Comparison of ENCODE assay signal across 8 cellular contexts in the genomic region with DNA sequence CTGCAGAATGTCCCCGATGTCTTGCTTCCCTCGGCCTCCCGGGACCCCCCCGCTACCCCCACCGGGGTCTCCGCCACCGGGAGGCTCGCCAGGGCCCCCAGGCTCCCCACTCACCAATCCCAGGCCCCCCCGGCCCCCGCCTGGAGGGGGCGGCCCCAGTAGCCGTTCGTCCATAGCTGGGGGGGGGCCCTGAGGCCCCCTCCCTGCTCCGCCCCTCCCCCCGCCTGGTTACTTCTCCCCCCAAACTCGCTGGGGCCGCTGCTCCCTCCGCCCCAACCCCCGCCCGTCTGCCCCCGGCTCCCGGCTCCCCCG. TPM values are rescaled to one million over a fixed set of nuclear protein-coding genes. Genes with fewer than 3 reads are reported as not detected.
A peak's percentile ranks its signal among the peaks of the same experiment; 100 is the strongest.
DNase-seq lines count a peak whose midpoint lies in the region; ATAC-seq, FAIRE-seq and TF ChIP-seq lines count a peak whose summit lies in the region.

No MANE protein-coding gene starts in this region.

- TF ChIP-seq CTCF in astrocyte (IDR thresholded peaks at IDR 0.05; ENCODE audit: insufficient read depth, low read depth, low read length) (no peak), kidney epithelial cell (IDR thresholded peaks at IDR 0.05; ENCODE audit: insufficient read depth, low read length, poor library complexity, severe bottlenecking) (no peak), GM13977 (IDR thresholded peaks at IDR 0.05; ENCODE audit: extremely low read depth, insufficient read depth, missing control alignments) (no peak)

- H3K27me3 ChIP-seq in astrocyte (ENCODE audit: insufficient read depth, low read length) (no peaks in the 10 kb centered on the region), kidney epithelial cell (ENCODE audit: control insufficient read depth, insufficient read depth, low read length) (no peaks in the 10 kb centered on the region), stomach smooth muscle (ENCODE audit: control insufficient read depth in 1 of 2, insufficient read depth in 2 of 2, low read length in 2 of 2) (no peaks in the 10 kb centered on the region)

- H3K9ac ChIP-seq in astrocyte (ENCODE audit: low read length): peak overlapping the region; percentile 93
- H3K9ac ChIP-seq in stomach smooth muscle (ENCODE audit: low read length in 2 of 2): peak overlapping the region; percentile 84 to 92

- no peaks in the 10 kb centered on the region for H3K27me3 Mint-ChIP-seq in astrocyte (ENCODE audit: low read depth, unreplicated experiment)

- H3K4me3 ChIP-seq in Jurkat, Clone E6-1 (ENCODE audit: low read length): peak overlapping the region; percentile 64
- H3K4me3 ChIP-seq in astrocyte (ENCODE audit: insufficient read depth, low read depth, low read length) (peak overlapping the region; percentile 74), kidney epithelial cell (ENCODE audit: low read depth, low read length) (peak overlapping the region; percentile 71), stomach smooth muscle (ENCODE audit: low read length in 2 of 2) (peak overlapping the region; percentile 80 to 85)

- peaks cover 38% of the 10 kb centered on the region for H3K79me2 ChIP-seq in astrocyte (ENCODE audit: insufficient read depth, low read length)

- peak overlapping the region; percentile 95 for H3K4me3 Mint-ChIP-seq in astrocyte (ENCODE audit: unreplicated experiment)

- in situ Hi-C loops in GM13977 (cut with MboI; ENCODE audit: low pct_unique_long_range_greater_than_20kb, low sequenced_read_pairs, unreplicated experiment): no loop called here

- ATAC-seq in HG03175 (IDR thresholded peaks at IDR 0.05; ENCODE audit: unreplicated experiment): no peak

- peaks cover 40% of the 10 kb centered on the region for H3K4me1 Mint-ChIP-seq in astrocyte (ENCODE audit: low read depth, unreplicated experiment)

- H3K4me2 ChIP-seq in astrocyte (ENCODE audit: low read length): peak overlapping the region; percentile 100

- peak overlapping the region; percentile 72 for H3K27ac ChIP-seq in astrocyte (ENCODE audit: low read depth, low read length)
- H3K27ac ChIP-seq in stomach smooth muscle (ENCODE audit: low read length): peak overlapping the region; percentile 98

- H3K9me3 Mint-ChIP-seq in astrocyte (ENCODE audit: unreplicated experiment): no peaks in the 10 kb centered on the region

- H3K27ac Mint-ChIP-seq in astrocyte (ENCODE audit: unreplicated experiment): peak overlapping the region; percentile 95

- no peak overlapping the region for H2AFZ ChIP-seq in astrocyte (ENCODE audit: low read depth, low read length)

- H3K4me1 ChIP-seq in astrocyte (ENCODE audit: insufficient read depth, low read length) (peaks cover 27% of the 10 kb centered on the region), stomach smooth muscle (ENCODE audit: control insufficient read depth, insufficient read depth, low read length) (peaks cover 54% of the 10 kb centered on the region)

- no peak for DNase-seq in Jurkat, Clone E6-1 (ENCODE audit: low read depth, low spot score)
- DNase-seq in astrocyte (ENCODE audit: low read depth): no peak
- no peak for DNase-seq in kidney epithelial cell (ENCODE audit: low read depth)
- no peak for DNase-seq in activated gamma-delta T cell treated with Interleukin-2 at 50 U/mL for 16 hours
- DNase-seq in midbrain (lab: John Stamatoyannopoulos, UW): no peak
- DNase-seq in GM13977 (ENCODE audit: low spot score): no peak

- H3K36me3 ChIP-seq in astrocyte (ENCODE audit: insufficient read depth, low read length): peaks cover 8% of the 10 kb centered on the region
- H3K36me3 ChIP-seq in kidney epithelial cell (ENCODE audit: control insufficient read depth, insufficient read depth, low read length): no peaks in the 10 kb centered on the region
- peaks cover 6 to 17% of the 10 kb centered on the region in 2 donors for H3K36me3 ChIP-seq in stomach smooth muscle (ENCODE audit: control insufficient read depth in 2 of 2, insufficient read depth in 2 of 2, low read length in 2 of 2)

- peaks cover 18% of the 10 kb centered on the region for H3K36me3 Mint-ChIP-seq in astrocyte (ENCODE audit: low read depth, unreplicated experiment)

- H3K9me3 ChIP-seq in astrocyte (ENCODE audit: insufficient read depth, low read depth, low read length) (no peaks in the 10 kb centered on the region), stomach smooth muscle (ENCODE audit: control insufficient read depth in 2 of 2, low read length in 2 of 2) (no peaks in the 10 kb centered on the region)

- FAIRE-seq in astrocyte (lab: Jason Lieb, UNC): no peak

- no peaks in the 10 kb centered on the region for H4K20me1 ChIP-seq in astrocyte (ENCODE audit: insufficient read depth, low read length)

RNA-seq across cellular contexts. Expression of a gene that starts 0.3 kb away (rescaled TPM):
- 79.8 TPM for polyA plus RNA-seq in Jurkat, Clone E6-1 (2012; ENCODE audit: insufficient read depth, insufficient read length)
- total RNA-seq in astrocyte (80.7 and 83.7 TPM in 2 replicates), kidney epithelial cell (37.5 and 40.7 TPM in 2 replicates)

RNA-seq across cellular contexts. Expression of a gene that starts 2.7 kb away (rescaled TPM):
- polyA plus RNA-seq in Jurkat, Clone E6-1 (2012; ENCODE audit: insufficient read depth, insufficient read length): 103 TPM
- 9.6 and 10.2 TPM in 2 replicates for total RNA-seq in astrocyte
- 20.8 and 25.6 TPM in 2 replicates for total RNA-seq in kidney epithelial cell

RNA-seq across cellular contexts. Expression of a gene that starts 5.6 kb away (rescaled TPM):
- 18.3 TPM for polyA plus RNA-seq in Jurkat, Clone E6-1 (2012; ENCODE audit: insufficient read depth, insufficient read length)
- total RNA-seq in astrocyte (7.5 and 9.9 TPM in 2 replicates), kidney epithelial cell (0.25 and 2.7 TPM in 2 replicates)

RNA-seq across cellular contexts. Expression of a gene that starts 11.5 kb away (rescaled TPM):
- polyA plus RNA-seq in Jurkat, Clone E6-1 (2012; ENCODE audit: insufficient read depth, insufficient read length): 112 TPM
- total RNA-seq in astrocyte: 59.0 and 60.0 TPM in 2 replicates
- 76.8 and 90.1 TPM in 2 replicates for total RNA-seq in kidney epithelial cell

RNA-seq across cellular contexts. Expression of a gene that starts 13.8 kb away (rescaled TPM):
- 57.3 TPM for polyA plus RNA-seq in Jurkat, Clone E6-1 (2012; ENCODE audit: insufficient read depth, insufficient read length)
- 94.8 and 98.1 TPM in 2 replicates for total RNA-seq in astrocyte
- 57.2 and 62.3 TPM in 2 replicates for total RNA-seq in kidney epithelial cell
